25 cellular contexts compared by ENCODE assay signal in the genomic region with DNA sequence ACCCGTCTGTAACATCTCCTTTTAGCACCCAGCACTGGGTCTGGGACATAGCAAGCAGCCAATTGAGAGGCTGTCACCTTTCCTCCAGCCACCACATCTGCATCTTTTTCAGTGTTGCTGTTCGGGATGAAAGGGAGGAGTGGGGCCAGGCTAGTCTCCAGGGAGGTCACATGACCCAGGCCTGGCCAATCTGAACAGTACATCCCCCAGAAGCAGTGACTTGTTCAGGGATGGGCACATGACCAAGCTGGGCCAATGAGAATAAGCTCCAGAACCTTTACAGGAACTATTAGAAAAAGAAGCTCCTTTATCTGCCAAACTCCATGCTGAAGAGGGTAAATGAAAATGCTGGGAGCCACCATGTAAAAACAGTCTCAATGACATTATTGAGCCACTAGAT.
DNase-seq lines count a peak whose midpoint lies in the region; ATAC-seq, FAIRE-seq and TF ChIP-seq lines count a peak whose summit lies in the region.
"Had no signal": no experiment of that assay in that cellular context is flagged by ENCODE, and none has a peak within 500 bp of the region (broad histone marks: within the 10 kb centered on the region; RNA-seq: fewer than 3 reads in every experiment).

No MANE protein-coding gene starts in this region.

- TF ChIP-seq RAD21 in SK-N-SH (IDR thresholded peaks at IDR 0.05; ENCODE audit: low read length) (no peak), GM12878 (IDR thresholded peaks at IDR 0.05; ENCODE audit: insufficient read depth, low read depth, low read length) (no peak)

- no peaks in the 10 kb centered on the region for H3F3A ChIP-seq in SK-N-SH (replicated peaks; ENCODE audit: insufficient read depth)

- no peak for FAIRE-seq in GM12878 (lab: Jason Lieb, UNC)
- FAIRE-seq: GM19239 had no signal

- RAD21 ChIA-PET in GM12878 (lab: Charles Lee; ENCODE audit: unreplicated experiment): no interaction called here

- H3K27ac ChIP-seq in SK-N-SH (ENCODE audit: low read depth in 2 of 2, low read length in 1 of 2) (peak overlapping the region in 1 of 2 experiments; percentile 98; a peak in 2 of 4 replicates), GM12878 (ENCODE audit: control insufficient read depth, insufficient read depth) (no peak overlapping the region)
- H3K27ac ChIP-seq: thyroid gland had no signal

- ATAC-seq in SK-N-SH treated with all-trans-retinoic acid at 6 μM for 48 hours (no peak), GM12878 (peak; percentile 40; the same call in 2 of the 3 replicates)
- no peak for ATAC-seq in activated naive CD8-positive, alpha-beta T cell treated with anti-CD3 and anti-CD28 coated beads, Interleukin-2, amount 50 U/mL, for 24 hours
- ATAC-seq: activated T-cell treated with anti-CD3 and anti-CD28 coated beads, Interleukin-2, amount 50 U/mL, for 4 hours had no signal

- no peaks in the 10 kb centered on the region for H3K9me3 ChIP-seq in SK-N-SH
- H3K9me3 ChIP-seq in GM12878 (replicated peaks; ENCODE audit: control insufficient read depth, insufficient read depth, low read length): no peaks in the 10 kb centered on the region
- H3K9me3 ChIP-seq: thyroid gland had no signal

- H3K36me3 Mint-ChIP-seq in activated naive CD8-positive, alpha-beta T cell treated with anti-CD3 and anti-CD28 coated beads, Interleukin-2, amount 50 U/mL, for 24 hours (ENCODE audit: low read depth): no peaks in the 10 kb centered on the region
- no peaks in the 10 kb centered on the region for H3K36me3 Mint-ChIP-seq in activated naive CD4-positive, alpha-beta T cell treated with anti-CD3 and anti-CD28 coated beads for 36 hours (ENCODE audit: low read depth)
- H3K36me3 Mint-ChIP-seq: activated naive CD4-positive, alpha-beta T cell treated with anti-CD3 and anti-CD28 coated beads, Interleukin-2, amount 10 ng/mL, durations not matched to agents 7 days and 5 days; CD8-positive, alpha-beta memory T cell; memory B cell had no signal

- intact Hi-C loops in GM12878 (cut with micrococcal nuclease; ENCODE audit: unreplicated experiment): loop anchor here (10.0 kb wide), 1 partner anchor 237 kb away; no protein-coding TSS in a partner anchor
- intact Hi-C loops in activated naive CD4-positive, alpha-beta T cell treated with anti-CD3 and anti-CD28 coated beads for 36 hours (cut with micrococcal nuclease): loop anchor here (10.0 kb wide), 1 partner anchor 667 kb away; no protein-coding TSS in a partner anchor

- CTCF ChIA-PET in SK-N-SH (lab: Yijun Ruan, JAX) (interaction anchor here (0.7 to 6.3 kb wide), 8 partner anchors 10 to 607 kb away, joined by 3 to 47 read pairs (median 5); no protein-coding TSS in a partner anchor), GM12878 (lab: Yijun Ruan, JAX) (no interaction called here)
- CTCF ChIA-PET in activated naive CD4-positive, alpha-beta T cell treated with anti-CD3 and anti-CD28 coated beads for 36 hours (lab: Charles Lee): no interaction called here

- TF ChIP-seq EP300 in SK-N-SH (IDR thresholded peaks at IDR 0.05; ENCODE audit: borderline replicate concordance in 1 of 2, low read depth in 1 of 2, low read length in 1 of 2): no peak
- no peak for TF ChIP-seq EP300 in GM12878 (IDR thresholded peaks at IDR 0.05; ENCODE audit: borderline replicate concordance in 1 of 2, control insufficient read depth in 1 of 2, low read depth in 2 of 2, low read length in 2 of 2)

- TF ChIP-seq POLR2A in GM12878 (IDR thresholded peaks at IDR 0.05; ENCODE audit: low read depth, low read length): no peak

- no peak overlapping the region for H3K4me3 ChIP-seq in SK-N-SH (ENCODE audit: low read depth in 2 of 2, low read length in 1 of 2)
- H3K4me3 ChIP-seq in GM12878: no peak overlapping the region
- H3K4me3 ChIP-seq: smooth muscle cell, thyroid gland had no signal

- H3K36me3 ChIP-seq in SK-N-SH (replicated peaks in 1 of 2; ENCODE audit: control insufficient read depth in 1 of 2, insufficient read depth in 2 of 2, low read length in 1 of 2): no peaks in the 10 kb centered on the region
- H3K36me3 ChIP-seq in GM12878 (ENCODE audit: control insufficient read depth in 2 of 2, insufficient read depth in 2 of 2, low read length in 1 of 2): no peaks in the 10 kb centered on the region
- H3K36me3 ChIP-seq: thyroid gland had no signal

- DNase-seq in SK-N-SH: peak; percentile 44
- peak; percentile 58 for DNase-seq in NAMALWA (ENCODE audit: low spot score)
- no peak for DNase-seq in GM12878 (ENCODE audit: low read depth, low spot score)
- no peak for DNase-seq in activated naive CD8-positive, alpha-beta T cell treated with anti-CD3 and anti-CD28 coated beads, Interleukin-2, amount 50 U/mL, for 24 hours
- DNase-seq in NCI-H187 (lab: John Stamatoyannopoulos, UW): no peak
- DNase-seq in GM10266 (ENCODE audit: extremely low spot score): no peak
- DNase-seq in activated naive CD4-positive, alpha-beta T cell treated with anti-CD3 and anti-CD28 coated beads for 36 hours: no peak
- DNase-seq: 8988T; activated CD4-positive, alpha-beta T cell treated with anti-CD3 and anti-CD28 coated beads for 1 hour; activated CD8-positive, alpha-beta memory T cell treated with anti-CD3 and anti-CD28 coated beads for 24 hours; activated naive CD4-positive, alpha-beta T cell treated with anti-CD3 and anti-CD28 coated beads, Interleukin-2, amount 10 ng/mL, durations not matched to agents 7 days and 5 days; activated T-cell treated with anti-CD3 and anti-CD28 coated beads, Interleukin-2, amount 50 U/mL, for 4 hours; AML-193; CD8-positive, alpha-beta memory T cell; cortex of kidney; DMS53; NCI-H524; nucleus accumbens; stimulated activated CD4-positive, alpha-beta T cell treated with anti-CD3 and anti-CD28 coated beads, Interleukin-4, amount 100 ng/mL, for 24 hours; stimulated activated naive CD4-positive, alpha-beta T cell treated with Interleukin-2 at 50 U/mL for 16 hours; thyroid gland had no signal

- no peaks in the 10 kb centered on the region for H3K9me2 ChIP-seq in SK-N-SH

- H3K27me3 Mint-ChIP-seq in activated naive CD8-positive, alpha-beta T cell treated with anti-CD3 and anti-CD28 coated beads, Interleukin-2, amount 50 U/mL, for 24 hours: peaks cover 5% of the 10 kb centered on the region
- peaks cover 2% of the 10 kb centered on the region for H3K27me3 Mint-ChIP-seq in activated naive CD4-positive, alpha-beta T cell treated with anti-CD3 and anti-CD28 coated beads for 36 hours (ENCODE audit: low read depth)
- H3K27me3 Mint-ChIP-seq: activated naive CD4-positive, alpha-beta T cell treated with anti-CD3 and anti-CD28 coated beads, Interleukin-2, amount 10 ng/mL, durations not matched to agents 7 days and 5 days; memory B cell had no signal

- in situ Hi-C loops in GM12878 (cut with MboI): no loop called here

- no peak overlapping the region for H2AFZ ChIP-seq in SK-N-SH (ENCODE audit: low read depth)
- no peak overlapping the region for H2AFZ ChIP-seq in GM12878 (ENCODE audit: control insufficient read depth, low read depth, low read length)

- H3K9ac ChIP-seq in SK-N-SH (no peak overlapping the region), GM12878 (ENCODE audit: control insufficient read depth, insufficient read depth, low read length) (no peak overlapping the region)

- H3K4me3 Mint-ChIP-seq in activated naive CD8-positive, alpha-beta T cell treated with anti-CD3 and anti-CD28 coated beads, Interleukin-2, amount 50 U/mL, for 24 hours: no peak overlapping the region
- H3K4me3 Mint-ChIP-seq in activated naive CD4-positive, alpha-beta T cell treated with anti-CD3 and anti-CD28 coated beads for 36 hours: no peak overlapping the region
- H3K4me3 Mint-ChIP-seq: activated naive CD4-positive, alpha-beta T cell treated with anti-CD3 and anti-CD28 coated beads, Interleukin-2, amount 10 ng/mL, durations not matched to agents 7 days and 5 days; activated T-cell treated with anti-CD3 and anti-CD28 coated beads, Interleukin-2, amount 50 U/mL, for 4 hours; CD8-positive, alpha-beta memory T cell; memory B cell had no signal

- POLR2A ChIA-PET in SK-N-SH (lab: Yijun Ruan, JAX) (interaction anchor here (0.9 to 7.5 kb wide), 3 partner anchors 58 to 104 kb away, joined by 4 to 99 read pairs (median 8); no protein-coding TSS in a partner anchor), GM12878 (lab: Charles Lee) (no interaction called here)

- H3K4me2 ChIP-seq in SK-N-SH (no peak overlapping the region), GM12878 (ENCODE audit: control insufficient read depth, insufficient read depth) (no peak overlapping the region)
- H3K4me2 ChIP-seq: smooth muscle cell had no signal

- H3K9me3 Mint-ChIP-seq in activated naive CD8-positive, alpha-beta T cell treated with anti-CD3 and anti-CD28 coated beads, Interleukin-2, amount 50 U/mL, for 24 hours: no peaks in the 10 kb centered on the region
- H3K9me3 Mint-ChIP-seq in activated naive CD4-positive, alpha-beta T cell treated with anti-CD3 and anti-CD28 coated beads for 36 hours: no peaks in the 10 kb centered on the region
- H3K9me3 Mint-ChIP-seq: activated naive CD4-positive, alpha-beta T cell treated with anti-CD3 and anti-CD28 coated beads, Interleukin-2, amount 10 ng/mL, durations not matched to agents 7 days and 5 days; activated T-cell treated with anti-CD3 and anti-CD28 coated beads, Interleukin-2, amount 50 U/mL, for 4 hours; memory B cell had no signal

- H4K20me1 ChIP-seq in SK-N-SH (ENCODE audit: insufficient read depth) (no peaks in the 10 kb centered on the region), GM12878 (ENCODE audit: control insufficient read depth, insufficient read depth) (no peaks in the 10 kb centered on the region)

- H3K4me1 Mint-ChIP-seq in activated naive CD8-positive, alpha-beta T cell treated with anti-CD3 and anti-CD28 coated beads, Interleukin-2, amount 50 U/mL, for 24 hours: peaks cover 2% of the 10 kb centered on the region
- no peaks in the 10 kb centered on the region for H3K4me1 Mint-ChIP-seq in activated naive CD4-positive, alpha-beta T cell treated with anti-CD3 and anti-CD28 coated beads for 36 hours (ENCODE audit: low read depth)
- H3K4me1 Mint-ChIP-seq: activated naive CD4-positive, alpha-beta T cell treated with anti-CD3 and anti-CD28 coated beads, Interleukin-2, amount 10 ng/mL, durations not matched to agents 7 days and 5 days; CD8-positive, alpha-beta memory T cell had no signal

- no peak overlapping the region for H3K27ac Mint-ChIP-seq in activated naive CD8-positive, alpha-beta T cell treated with anti-CD3 and anti-CD28 coated beads, Interleukin-2, amount 50 U/mL, for 24 hours
- H3K27ac Mint-ChIP-seq in activated naive CD4-positive, alpha-beta T cell treated with anti-CD3 and anti-CD28 coated beads for 36 hours: no peak overlapping the region
- H3K27ac Mint-ChIP-seq: activated naive CD4-positive, alpha-beta T cell treated with anti-CD3 and anti-CD28 coated beads, Interleukin-2, amount 10 ng/mL, durations not matched to agents 7 days and 5 days; CD8-positive, alpha-beta memory T cell; memory B cell had no signal

- no peaks in the 10 kb centered on the region for H3K27me3 ChIP-seq in SK-N-SH (ENCODE audit: insufficient read depth)
- H3K27me3 ChIP-seq in GM12878 (replicated peaks in 1 of 2; ENCODE audit: control insufficient read depth in 2 of 2, insufficient read depth in 2 of 2, low read length in 1 of 2): peaks cover 0 to 4% of the 10 kb centered on the region in 2 experiments; a peak in 2 of 4 replicates
- H3K27me3 ChIP-seq: thyroid gland had no signal

- no TSS peak for BruUV-seq in GM12878 (replicated peaks; lab: Mats Ljungman, UMichigan)

- SMC1A ChIA-PET in GM12878 (lab: Charles Lee; ENCODE audit: uncharacterized antibody, unreplicated experiment): no interaction called here

- H3K4me1 ChIP-seq in SK-N-SH (ENCODE audit: control insufficient read depth in 1 of 2, insufficient read depth in 2 of 2, low read depth in 1 of 2, low read length in 1 of 2) (peaks cover 0 to 66% of the 10 kb centered on the region in 2 experiments; a peak in 2 of 4 replicates), GM12878 (ENCODE audit: control insufficient read depth, insufficient read depth, low read length) (no peaks in the 10 kb centered on the region)
- H3K4me1 ChIP-seq: thyroid gland had no signal

- H3K79me2 ChIP-seq in SK-N-SH (ENCODE audit: insufficient read depth): no peaks in the 10 kb centered on the region
- H3K79me2 ChIP-seq in GM12878 (ENCODE audit: control insufficient read depth, insufficient read depth, low read length): no peaks in the 10 kb centered on the region

- WGBS in SK-N-SH (ENCODE audit: low lambda C conversion rate): 82% methylated on average over 2 of the region's 2 CpGs
- 17% methylated on average over 2 of the region's 2 CpGs for WGBS in GM12878 (ENCODE audit: insufficient coverage, insufficient replicate concordance, low lambda C conversion rate, missing lambda C conversion rate)

- TF ChIP-seq CTCF in SK-N-SH (IDR thresholded peaks at IDR 0.05): no peak
- TF ChIP-seq CTCF in GM12878 (IDR thresholded peaks at IDR 0.05 in 2 of 3, conservative IDR thresholded peaks at IDR 0.05 in 1 of 3; ENCODE audit: control insufficient read depth in 2 of 3, extremely low read depth in 1 of 3, insufficient read depth in 1 of 3, low read depth in 3 of 3, low read length in 3 of 3): no peak
- no peak for TF ChIP-seq CTCF in GM10266 (IDR thresholded peaks at IDR 0.05; ENCODE audit: control insufficient read depth, insufficient read depth, low read depth, missing control alignments)

Comparison
In these comparisons a context has a peak if more than half of its experiments do, and no peak if none do; other contexts are left out.
1. DNase-seq: peak in SK-N-SH (single experiment) and NAMALWA (single experiment); none in GM12878 (single experiment), activated naive CD8-positive, alpha-beta T cell treated with anti-CD3 and anti-CD28 coated beads, Interleukin-2, amount 50 U/mL, for 24 hours (single experiment), NCI-H187 (0 of 2), GM10266 (single experiment) and activated naive CD4-positive, alpha-beta T cell treated with anti-CD3 and anti-CD28 coated beads for 36 hours (single experiment).